ENCODE assay signal across 8 cellular contexts in the genomic region with DNA sequence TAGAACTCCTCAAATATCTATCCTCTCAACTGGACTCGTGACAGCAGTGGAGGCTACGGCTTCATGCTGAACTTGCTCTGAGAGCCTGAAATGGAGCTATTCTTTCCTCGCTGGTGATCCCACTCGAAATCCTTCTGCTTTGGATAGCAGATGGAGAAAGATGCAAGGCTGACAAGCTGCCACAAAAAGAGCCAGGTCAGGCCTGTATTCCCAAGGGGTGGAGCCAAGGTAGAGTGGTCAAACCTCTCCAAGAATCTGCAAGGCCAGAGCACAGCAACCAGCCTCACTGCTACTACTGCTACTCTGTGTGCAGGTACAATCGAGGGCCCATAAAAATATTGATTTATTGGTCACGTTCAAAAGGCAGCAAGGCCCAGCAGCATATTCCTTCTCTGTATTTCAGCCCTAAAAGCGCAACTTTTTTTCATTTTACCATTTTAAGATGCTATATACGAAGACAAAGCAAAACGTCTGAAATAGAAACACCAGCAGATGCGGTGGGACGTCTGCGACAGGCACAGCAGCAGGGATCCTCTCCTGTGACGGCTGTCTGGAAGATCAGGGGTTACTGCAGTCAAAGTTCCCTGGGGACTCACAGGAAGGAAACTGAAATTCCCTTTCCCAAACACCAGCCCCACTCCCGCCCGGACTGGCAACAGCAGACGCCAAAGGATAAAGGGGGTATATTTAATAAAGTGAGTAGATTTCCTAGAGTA. TPM values are rescaled to one million over a fixed set of nuclear protein-coding genes. Genes with fewer than 3 reads are reported as not detected.
DNase-seq lines count a peak whose midpoint lies in the region; ATAC-seq and TF ChIP-seq lines count a peak whose summit lies in the region.

No MANE protein-coding gene starts in this region.

- DNase-seq in D341Med (ENCODE audit: low spot score) (peak; percentile 49), NCI-H524 (lab: John Stamatoyannopoulos, UW) (peak; percentile 62 to 78), endodermal cell (peak; percentile 55), osteocyte (ENCODE audit: extremely low spot score, unreplicated experiment) (no peak), SIG-M5 (lab: John Stamatoyannopoulos, UW) (no peak)

- no peaks in the 10 kb centered on the region for H3K9me3 ChIP-seq in endodermal cell (ENCODE audit: control insufficient read depth, low read length)

- H3K27me3 ChIP-seq in endodermal cell (ENCODE audit: control insufficient read depth, insufficient read depth, low read length, poor library complexity, severe bottlenecking), result no peaks in the 10 kb centered on the region

- H3K36me3 Mint-ChIP-seq in endodermal cell (ENCODE audit: low read depth) (peaks cover 2% of the 10 kb centered on the region), osteocyte (ENCODE audit: unreplicated experiment) (peaks cover 3% of the 10 kb centered on the region)

- H3K4me1 Mint-ChIP-seq in endodermal cell, result peaks cover 26% of the 10 kb centered on the region
- peaks cover 18% of the 10 kb centered on the region for H3K4me1 Mint-ChIP-seq in osteocyte (ENCODE audit: unreplicated experiment)

- H3K9ac ChIP-seq in endodermal cell (ENCODE audit: extremely low read depth, low read length, poor library complexity, severe bottlenecking), result peak overlapping the region; percentile 85

- peaks cover 15% of the 10 kb centered on the region for H3K4me1 ChIP-seq in endodermal cell (ENCODE audit: control insufficient read depth, insufficient read depth, low read length)

- H3K27ac ChIP-seq in endodermal cell (ENCODE audit: low read depth, low read length), result peak overlapping the region; percentile 38

- H3K27me3 Mint-ChIP-seq in endodermal cell (ENCODE audit: insufficient read depth), result peaks cover 4% of the 10 kb centered on the region
- H3K27me3 Mint-ChIP-seq in osteocyte (ENCODE audit: unreplicated experiment), result no peaks in the 10 kb centered on the region

- 31 to 58% methylated on average over 7 to 16 of the region's 16 CpGs for WGBS in endodermal cell (ENCODE audit: insufficient coverage in 1 of 2, insufficient read length in 1 of 2), 2 experiments

- peak overlapping the region; percentile 89 for H3K4me3 ChIP-seq in endodermal cell (ENCODE audit: low read length)

- TF ChIP-seq CTCF in endodermal cell (conservative IDR thresholded peaks at IDR 0.05), result no peak
- no peak for TF ChIP-seq CTCF in osteocyte (IDR thresholded peaks at IDR 0.05)

- ATAC-seq in HG03457 (IDR thresholded peaks at IDR 0.05; ENCODE audit: unreplicated experiment), result no peak
- ATAC-seq in HG02759 (IDR thresholded peaks at IDR 0.05; ENCODE audit: unreplicated experiment), result no peak
- ATAC-seq in HG02571 (IDR thresholded peaks at IDR 0.05; ENCODE audit: unreplicated experiment), result no peak

- H3K9me3 Mint-ChIP-seq in endodermal cell (no peaks in the 10 kb centered on the region), osteocyte (ENCODE audit: unreplicated experiment) (no peaks in the 10 kb centered on the region)

- H3K27ac Mint-ChIP-seq in endodermal cell (peak overlapping the region; percentile 66), osteocyte (ENCODE audit: unreplicated experiment) (peak overlapping the region; percentile 65)

- H3K4me3 Mint-ChIP-seq in endodermal cell, result peak overlapping the region; percentile 95
- H3K4me3 Mint-ChIP-seq in osteocyte (ENCODE audit: unreplicated experiment), result peak overlapping the region; percentile 85

- peaks cover 29% of the 10 kb centered on the region for H3K36me3 ChIP-seq in endodermal cell (ENCODE audit: control insufficient read depth, insufficient read depth, low read length)

RNA-seq across cellular contexts. Expression of a gene that starts 2.4 kb away (rescaled TPM):
- total RNA-seq in endodermal cell, result 10 to 100 TPM; 60.3 to 70.1 TPM
- polyA plus RNA-seq in endodermal cell (2013, experiment 1 of 2), result 29.4 TPM
- 27.9 TPM for polyA plus RNA-seq in endodermal cell (2013, experiment 2 of 2)
- 44.4 and 46.3 TPM in 2 replicates for total RNA-seq in osteocyte

Comparison
In these comparisons a context has a peak if more than half of its experiments do, and no peak if none do; other contexts are left out.
1. DNase-seq: peak in D341Med (single experiment), NCI-H524 (2 of 2) and endodermal cell (single experiment); none in osteocyte (single experiment) and SIG-M5 (single experiment).